In the genomic region with DNA sequence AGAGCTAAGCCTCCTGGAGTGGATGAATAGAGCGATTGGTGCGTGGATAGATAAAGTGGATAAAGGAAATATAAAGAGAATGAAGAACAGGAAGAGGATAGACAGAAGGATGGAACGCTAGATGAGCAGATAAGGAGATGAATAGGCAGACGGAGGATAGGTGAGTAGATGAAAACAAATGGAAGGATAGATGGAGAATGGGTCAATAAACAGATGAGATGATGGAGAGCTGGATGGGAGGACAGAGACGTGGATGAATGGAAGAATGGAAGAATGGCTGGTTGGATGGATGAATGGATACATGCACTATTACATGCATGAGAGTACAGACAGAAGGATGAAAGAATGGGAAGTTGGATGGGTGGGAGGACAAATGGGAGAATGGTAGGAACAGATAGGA, we compare ENCODE assay signal across 36 cellular contexts. TPM values are rescaled to one million over a fixed set of nuclear protein-coding genes. Genes with fewer than 3 reads are reported as not detected.
"Had no signal": no experiment of that assay in that cellular context is flagged by ENCODE, and none has a peak within 500 bp of the region (broad histone marks: within the 10 kb centered on the region; RNA-seq: fewer than 3 reads in every experiment).

No MANE protein-coding gene starts in this region.

- H3K36me3 ChIP-seq: ascending aorta, brain microvascular endothelial cell had no signal

- H3K4me3 ChIP-seq: ascending aorta, body of pancreas, breast epithelium had no signal

- DNase-seq: activated B cell treated with CpG ODN at 0.5 μM for 24 hours; activated CD4-positive, alpha-beta memory T cell treated with anti-CD3 and anti-CD28 coated beads for 36 hours; activated CD4-positive, alpha-beta T cell treated with anti-CD3 and anti-CD28 coated beads for 4 hours; activated CD4-positive, alpha-beta T cell treated with anti-CD3 and anti-CD28 coated beads, Interleukin-2, amount 10 ng/mL, durations not matched to agents 24 days and 14 days; activated CD4-positive, alpha-beta T cell treated with anti-CD3 and anti-CD28 coated beads, Interleukin-2, amount 50 U/mL, for 1 hour; activated CD4-positive, alpha-beta T cell treated with anti-CD3 and anti-CD28 coated beads, Interleukin-2, amount 50 U/mL, for 4 hours; activated CD4-positive, CD25-positive, alpha-beta regulatory T cell treated with anti-CD3 and anti-CD28 coated beads, Interleukin-2, amount 50 U/mL, for 72 hours; activated CD8-positive, alpha-beta memory T cell treated with anti-CD3 and anti-CD28 coated beads, Interleukin-2, amount 50 U/mL, for 4 hours; activated CD8-positive, alpha-beta T cell treated with anti-CD3 and anti-CD28 coated beads for 36 hours; activated effector memory CD4-positive, alpha-beta T cell treated with Interleukin-2 at 50 U/mL for 16 hours; activated gamma-delta T cell; activated naive CD4-positive, alpha-beta T cell treated with anti-CD3 and anti-CD28 coated beads, Interleukin-2, amount 50 U/mL, for 16 hours; activated naive CD4-positive, alpha-beta T cell treated with Interleukin-2 at 50 U/mL for 16 hours; activated naive CD8-positive, alpha-beta T cell treated with anti-CD3 and anti-CD28 coated beads, Interleukin-2, amount 10 ng/mL, durations not matched to agents 7 days and 5 days; activated naive CD8-positive, alpha-beta T cell treated with anti-CD3 and anti-CD28 coated beads, Interleukin-2, amount 50 U/mL, for 24 hours; activated T-cell treated with anti-CD3 and anti-CD28 coated beads for 4 hours; activated T-cell treated with anti-CD3 and anti-CD28 coated beads, Interleukin-2, amount 50 U/mL, for 1 hour; activated T-cell treated with anti-CD3 and anti-CD28 coated beads, Interleukin-2, amount 50 U/mL, for 4 hours; activated T-cell treated with anti-CD3 and anti-CD28 coated beads, Interleukin-2, amount 50 U/mL, for 72 hours; amygdala; anterior cingulate cortex; body of pancreas; brain microvascular endothelial cell; central memory CD4-positive, alpha-beta T cell; T-helper 1 cell; T-helper 2 cell; T-helper 9 cell had no signal

- H3K9me3 ChIP-seq: ascending aorta, body of pancreas, breast epithelium had no signal

- H3K27ac Mint-ChIP-seq: activated B cell treated with CpG ODN at 0.5 μM for 24 hours; activated CD4-positive, alpha-beta memory T cell treated with anti-CD3 and anti-CD28 coated beads for 36 hours; activated CD4-positive, alpha-beta T cell treated with anti-CD3 and anti-CD28 coated beads, Interleukin-2, amount 10 ng/mL, durations not matched to agents 24 days and 14 days; activated CD8-positive, alpha-beta T cell treated with anti-CD3 and anti-CD28 coated beads for 36 hours; activated naive CD8-positive, alpha-beta T cell; activated naive CD8-positive, alpha-beta T cell treated with anti-CD3 and anti-CD28 coated beads, Interleukin-2, amount 10 ng/mL, durations not matched to agents 7 days and 5 days; activated naive CD8-positive, alpha-beta T cell treated with anti-CD3 and anti-CD28 coated beads, Interleukin-2, amount 50 U/mL, for 24 hours; activated T-cell treated with anti-CD3 and anti-CD28 coated beads, Interleukin-2, amount 50 U/mL, for 72 hours; activated T-helper 2 cell treated with anti-CD3 and anti-CD28 coated beads, Interferon-gamma antibody, Interleukin-2, Interleukin-4, amounts not matched to agents 10 μg/mL and 5 μg/mL and 100 μg/mL, durations not matched to agents 14 hours and 24 hours and 36 hours; T-helper 1 cell treated with Interleukin-12 subunit alpha and Interleukin-12 subunit beta and Interleukin-4 antibody, amounts not matched to agents 30 μg/mL and 1 μg/mL, for 36 hours; T-helper 2 cell treated with Interferon-gamma antibody and Interleukin-4, amounts not matched to agents 5 μg/mL and 100 μg/mL, for 36 hours had no signal

- H3K27me3 ChIP-seq: ascending aorta, body of pancreas, brain microvascular endothelial cell, breast epithelium had no signal

- H3K9me3 Mint-ChIP-seq: activated B cell treated with CpG ODN at 0.5 μM for 24 hours; activated CD4-positive, alpha-beta memory T cell treated with anti-CD3 and anti-CD28 coated beads for 36 hours; activated CD4-positive, alpha-beta T cell treated with anti-CD3 and anti-CD28 coated beads, Interleukin-2, amount 10 ng/mL, durations not matched to agents 24 days and 14 days; activated CD8-positive, alpha-beta T cell treated with anti-CD3 and anti-CD28 coated beads for 36 hours; activated naive CD8-positive, alpha-beta T cell treated with anti-CD3 and anti-CD28 coated beads, Interleukin-2, amount 10 ng/mL, durations not matched to agents 7 days and 5 days; activated naive CD8-positive, alpha-beta T cell treated with anti-CD3 and anti-CD28 coated beads, Interleukin-2, amount 50 U/mL, for 24 hours; activated T-cell treated with anti-CD3 and anti-CD28 coated beads, Interleukin-2, amount 50 U/mL, for 4 hours; activated T-cell treated with anti-CD3 and anti-CD28 coated beads, Interleukin-2, amount 50 U/mL, for 72 hours; activated T-helper 2 cell treated with anti-CD3 and anti-CD28 coated beads, Interferon-gamma antibody, Interleukin-2, Interleukin-4, amounts not matched to agents 10 μg/mL and 5 μg/mL and 100 μg/mL, durations not matched to agents 14 hours and 24 hours and 36 hours; T-helper 1 cell treated with Interleukin-12 subunit alpha and Interleukin-12 subunit beta and Interleukin-4 antibody, amounts not matched to agents 30 μg/mL and 1 μg/mL, for 36 hours; T-helper 2 cell treated with Interferon-gamma antibody and Interleukin-4, amounts not matched to agents 5 μg/mL and 100 μg/mL, for 36 hours had no signal

- H3K27me3 Mint-ChIP-seq: activated B cell treated with CpG ODN at 0.5 μM for 24 hours; activated CD4-positive, alpha-beta memory T cell treated with anti-CD3 and anti-CD28 coated beads for 36 hours; activated CD4-positive, alpha-beta T cell treated with anti-CD3 and anti-CD28 coated beads, Interleukin-2, amount 10 ng/mL, durations not matched to agents 24 days and 14 days; activated CD8-positive, alpha-beta T cell treated with anti-CD3 and anti-CD28 coated beads for 36 hours; activated naive CD8-positive, alpha-beta T cell; activated naive CD8-positive, alpha-beta T cell treated with anti-CD3 and anti-CD28 coated beads, Interleukin-2, amount 10 ng/mL, durations not matched to agents 7 days and 5 days; activated naive CD8-positive, alpha-beta T cell treated with anti-CD3 and anti-CD28 coated beads, Interleukin-2, amount 50 U/mL, for 24 hours had no signal

- H3K4me3 Mint-ChIP-seq: activated B cell treated with CpG ODN at 0.5 μM for 24 hours; activated CD4-positive, alpha-beta memory T cell treated with anti-CD3 and anti-CD28 coated beads for 36 hours; activated CD4-positive, alpha-beta T cell treated with anti-CD3 and anti-CD28 coated beads, Interleukin-2, amount 10 ng/mL, durations not matched to agents 24 days and 14 days; activated CD8-positive, alpha-beta T cell treated with anti-CD3 and anti-CD28 coated beads for 36 hours; activated naive CD8-positive, alpha-beta T cell; activated naive CD8-positive, alpha-beta T cell treated with anti-CD3 and anti-CD28 coated beads, Interleukin-2, amount 10 ng/mL, durations not matched to agents 7 days and 5 days; activated naive CD8-positive, alpha-beta T cell treated with anti-CD3 and anti-CD28 coated beads, Interleukin-2, amount 50 U/mL, for 24 hours; activated T-cell treated with anti-CD3 and anti-CD28 coated beads, Interleukin-2, amount 50 U/mL, for 4 hours; activated T-cell treated with anti-CD3 and anti-CD28 coated beads, Interleukin-2, amount 50 U/mL, for 72 hours; T-helper 1 cell treated with Interleukin-12 subunit alpha and Interleukin-12 subunit beta and Interleukin-4 antibody, amounts not matched to agents 30 μg/mL and 1 μg/mL, for 36 hours; T-helper 2 cell treated with Interferon-gamma antibody and Interleukin-4, amounts not matched to agents 5 μg/mL and 100 μg/mL, for 36 hours had no signal

- H3K27ac ChIP-seq: ascending aorta, brain microvascular endothelial cell, breast epithelium, VCaP had no signal

- ATAC-seq: activated CD8-positive, alpha-beta T cell treated with anti-CD3 and anti-CD28 coated beads for 36 hours; activated naive CD8-positive, alpha-beta T cell treated with anti-CD3 and anti-CD28 coated beads, Interleukin-2, amount 50 U/mL, for 24 hours; activated T-cell treated with anti-CD3 and anti-CD28 coated beads, Interleukin-2, amount 50 U/mL, for 4 hours; activated T-cell treated with anti-CD3 and anti-CD28 coated beads, Interleukin-2, amount 50 U/mL, for 72 hours; body of pancreas had no signal

RNA-seq across cellular contexts. Expression of a gene that starts 35.2 kb away (rescaled TPM):
- total RNA-seq: activated B cell treated with CpG ODN at 0.5 μM for 24 hours; activated CD4-positive, alpha-beta memory T cell treated with anti-CD3 and anti-CD28 coated beads for 36 hours; activated CD4-positive, alpha-beta T cell treated with anti-CD3 and anti-CD28 coated beads, Interleukin-2, amount 10 ng/mL, durations not matched to agents 24 days and 14 days; activated CD8-positive, alpha-beta memory T cell treated with anti-CD3 and anti-CD28 coated beads for 36 hours; activated CD8-positive, alpha-beta T cell treated with anti-CD3 and anti-CD28 coated beads for 36 hours; activated naive CD8-positive, alpha-beta T cell treated with anti-CD3 and anti-CD28 coated beads, Interleukin-2, amount 10 ng/mL, durations not matched to agents 7 days and 5 days; activated T-cell treated with anti-CD3 and anti-CD28 coated beads, Interleukin-2, amount 50 U/mL, for 4 hours; activated T-cell treated with anti-CD3 and anti-CD28 coated beads, Interleukin-2, amount 50 U/mL, for 72 hours; activated T-helper 2 cell treated with anti-CD3 and anti-CD28 coated beads, Interferon-gamma antibody, Interleukin-2, Interleukin-4, amounts not matched to agents 10 μg/mL and 5 μg/mL and 100 μg/mL, durations not matched to agents 14 hours and 24 hours and 36 hours; ascending aorta; cerebellum had no signal
